Comparison of ENCODE assay signal across 8 cellular contexts in genomic region chr2:85355073-85355410, GRCh38. TPM values are rescaled to one million over a fixed set of nuclear protein-coding genes. Genes with fewer than 3 reads are reported as not detected.
DNase-seq lines count a peak whose midpoint lies in the region; ATAC-seq and TF ChIP-seq lines count a peak whose summit lies in the region.

No MANE protein-coding gene starts in this region.

- no peak for DNase-seq in GM12865 (ENCODE audit: low read depth)
- no peak for DNase-seq in activated CD8-positive, alpha-beta T cell treated with anti-CD3 and anti-CD28 coated beads, Interleukin-2, amount 10 ng/mL, durations not matched to agents 7 days and 5 days
- DNase-seq in substantia nigra (lab: John Stamatoyannopoulos, UW): peak in 4 of 49 donors; percentile 28 to 58 (median 44)
- DNase-seq in DMS 273 (lab: John Stamatoyannopoulos, UW; ENCODE audit: unreplicated experiment): no peak
- no peak for DNase-seq in GM19240 (ENCODE audit: insufficient read length, low spot score)
- no peak for DNase-seq in globus pallidus (ENCODE audit: low spot score)

- peaks cover 53% of the 10 kb centered on the region for H3K36me3 Mint-ChIP-seq in activated CD8-positive, alpha-beta T cell treated with anti-CD3 and anti-CD28 coated beads, Interleukin-2, amount 10 ng/mL, durations not matched to agents 7 days and 5 days (ENCODE audit: low read depth)

- H3K27me3 Mint-ChIP-seq in activated CD8-positive, alpha-beta T cell treated with anti-CD3 and anti-CD28 coated beads, Interleukin-2, amount 10 ng/mL, durations not matched to agents 7 days and 5 days (ENCODE audit: low read depth): no peaks in the 10 kb centered on the region

- POLR2A ChIA-PET in activated CD8-positive, alpha-beta T cell treated with anti-CD3 and anti-CD28 coated beads, Interleukin-2, amount 10 ng/mL, durations not matched to agents 7 days and 5 days (lab: Charles Lee): interaction anchor here (0.7 to 3.0 kb wide), 22 partner anchors 8 to 447 kb away, joined by 3 to 54 read pairs (median 4); partner anchors contain the start of genes GGCX, MAT2A and TGOLN2

- peak overlapping the region; percentile 93 for H3K27ac ChIP-seq in substantia nigra (ENCODE audit: low read depth, low read length, poor library complexity, severe bottlenecking)

- no peak for TF ChIP-seq CTCF in GM12865 (IDR thresholded peaks at IDR 0.05; ENCODE audit: insufficient read depth, low read depth, low read length, missing control alignments)

- CTCF ChIA-PET in activated CD8-positive, alpha-beta T cell treated with anti-CD3 and anti-CD28 coated beads, Interleukin-2, amount 10 ng/mL, durations not matched to agents 7 days and 5 days (lab: Charles Lee): interaction anchor here (0.9 to 2.4 kb wide), 9 partner anchors 9 to 282 kb away, joined by 3 to 12 read pairs (median 5); partner anchors contain the start of genes MAT2A and TGOLN2

- ATAC-seq in HG02642 (IDR thresholded peaks at IDR 0.05; ENCODE audit: poor library complexity, unreplicated experiment): peak; percentile 10
- no peak for ATAC-seq in activated CD8-positive, alpha-beta T cell treated with anti-CD3 and anti-CD28 coated beads, Interleukin-2, amount 10 ng/mL, durations not matched to agents 7 days and 5 days

- peaks cover 45% of the 10 kb centered on the region for H3K4me1 Mint-ChIP-seq in activated CD8-positive, alpha-beta T cell treated with anti-CD3 and anti-CD28 coated beads, Interleukin-2, amount 10 ng/mL, durations not matched to agents 7 days and 5 days (ENCODE audit: low read depth)

- peak overlapping the region; percentile 99 for H3K4me3 Mint-ChIP-seq in activated CD8-positive, alpha-beta T cell treated with anti-CD3 and anti-CD28 coated beads, Interleukin-2, amount 10 ng/mL, durations not matched to agents 7 days and 5 days

- H3K4me3 ChIP-seq in GM12865 (ENCODE audit: low read depth, low read length) (peak overlapping the region; percentile 86), iPS-11a (ENCODE audit: low read depth, low read length) (peak overlapping the region; percentile 93)

- H3K27ac Mint-ChIP-seq in activated CD8-positive, alpha-beta T cell treated with anti-CD3 and anti-CD28 coated beads, Interleukin-2, amount 10 ng/mL, durations not matched to agents 7 days and 5 days: peak overlapping the region; percentile 99

- no peaks in the 10 kb centered on the region for H3K9me3 Mint-ChIP-seq in activated CD8-positive, alpha-beta T cell treated with anti-CD3 and anti-CD28 coated beads, Interleukin-2, amount 10 ng/mL, durations not matched to agents 7 days and 5 days (ENCODE audit: insufficient read depth)

RNA-seq across cellular contexts. Expression of gene ELMOD3, which starts 0.5 kb away (rescaled TPM):
- 10 to 100 TPM; 14.4 to 19.9 TPM for total RNA-seq in activated CD8-positive, alpha-beta T cell treated with anti-CD3 and anti-CD28 coated beads, Interleukin-2, amount 10 ng/mL, durations not matched to agents 7 days and 5 days

RNA-seq across cellular contexts. Expression of gene RETSAT, which starts 0.7 kb away (rescaled TPM):
- 10 to 100 TPM; 27.8 to 28.4 TPM for total RNA-seq in activated CD8-positive, alpha-beta T cell treated with anti-CD3 and anti-CD28 coated beads, Interleukin-2, amount 10 ng/mL, durations not matched to agents 7 days and 5 days

RNA-seq across cellular contexts. Expression of gene TGOLN2, which starts 27.3 kb away (rescaled TPM):
- total RNA-seq in activated CD8-positive, alpha-beta T cell treated with anti-CD3 and anti-CD28 coated beads, Interleukin-2, amount 10 ng/mL, durations not matched to agents 7 days and 5 days: 100 to 1,000 TPM; 100 to 102 TPM

RNA-seq across cellular contexts. Expression of gene CAPG, which starts 55.1 kb away (rescaled TPM):
- total RNA-seq in activated CD8-positive, alpha-beta T cell treated with anti-CD3 and anti-CD28 coated beads, Interleukin-2, amount 10 ng/mL, durations not matched to agents 7 days and 5 days: 100 to 1,000 TPM; 282 to 288 TPM
